In genomic region chr7:101362334-101363195, GRCh38 we compare ENCODE assay signal across 8 cellular contexts. TPM values are rescaled to one million over a fixed set of nuclear protein-coding genes. Genes with fewer than 3 reads are reported as not detected.
DNase-seq lines count a peak whose midpoint lies in the region; ATAC-seq and TF ChIP-seq lines count a peak whose summit lies in the region.

COL26A1 (plus strand) TSS chr7:101362875; CDS start chr7:101363033, 158 bp downstream.

- no peaks in the 10 kb centered on the region for H3K79me2 ChIP-seq in GM23248 (ENCODE audit: insufficient read depth)

- intact Hi-C loops in upper lobe of right lung (cut with DNase I), result no loop called here

- no peaks in the 10 kb centered on the region for H3K36me3 ChIP-seq in GM23248 (ENCODE audit: low read depth)
- H3K36me3 ChIP-seq in muscle layer of duodenum (ENCODE audit: control insufficient read depth in 1 of 2, insufficient read depth in 2 of 2, low read length in 2 of 2), result no peaks in the 10 kb centered on the region
- no peaks in the 10 kb centered on the region for H3K36me3 ChIP-seq in upper lobe of right lung

- 13 to 16% methylated on average over 72 to 74 of the region's 76 CpGs for WGBS in GM23248 (ENCODE audit: low coverage in 1 of 2, low lambda C conversion rate in 2 of 2, missing lambda C conversion rate in 2 of 2), 2 experiments

- H3K9ac ChIP-seq in GM23248, result no peak within 1 kb of the TSS

- H4K20me1 ChIP-seq in GM23248 (ENCODE audit: insufficient read depth), result no peaks in the 10 kb centered on the region

- in situ Hi-C loops in GM23248 (cut with MboI), result no loop called here

- peak within 1 kb of the TSS; percentile 78 for H2AFZ ChIP-seq in GM23248

- H3F3A ChIP-seq in GM23248 (ENCODE audit: insufficient read depth), result no peaks in the 10 kb centered on the region

- no peak for TF ChIP-seq CTCF in upper lobe of right lung (IDR thresholded peaks at IDR 0.05)

- H3K4me2 ChIP-seq in GM23248 (ENCODE audit: unreplicated experiment), result peak within 1 kb of the TSS; percentile 86

- H3K27ac ChIP-seq in GM23248 (no peak within 1 kb of the TSS), muscle layer of duodenum (ENCODE audit: low read length) (no peak within 1 kb of the TSS), upper lobe of right lung (no peak within 1 kb of the TSS)

- H3K27me3 ChIP-seq in GM23248 (replicated peaks; ENCODE audit: insufficient read depth) (peaks cover 37% of the 10 kb centered on the region; the same call in 1 of the 2 replicates), muscle layer of duodenum (ENCODE audit: low read depth, low read length) (peaks cover 7% of the 10 kb centered on the region), upper lobe of right lung (peaks cover 22% of the 10 kb centered on the region)

- H3K4me1 ChIP-seq in GM23248 (ENCODE audit: insufficient read depth) (no peaks in the 10 kb centered on the region), muscle layer of duodenum (ENCODE audit: control insufficient read depth in 1 of 2, insufficient read depth in 2 of 2, low read length in 2 of 2) (peaks cover 0 to 10% of the 10 kb centered on the region in 2 donors), upper lobe of right lung (peaks cover 7% of the 10 kb centered on the region)

- DNase-seq in GM23248 (peak; percentile 61), RPMI8226 (peak; percentile 45), epidermal melanocyte (ENCODE audit: insufficient read length, low spot score) (peak; percentile 34), upper lobe of right lung (peak; percentile 69), COR-L47 (lab: John Stamatoyannopoulos, UW) (no peak), kidney glomerular epithelial cell (lab: John Stamatoyannopoulos, UW) (no peak)

- no peaks in the 10 kb centered on the region for H3K9me2 ChIP-seq in GM23248 (ENCODE audit: insufficient read depth)

- peak within 1 kb of the TSS; percentile 59 for H3K4me3 ChIP-seq in GM23248
- peak within 1 kb of the TSS; percentile 44 to 76 for H3K4me3 ChIP-seq in muscle layer of duodenum (ENCODE audit: low read depth in 1 of 2, low read length in 2 of 2)
- peak within 1 kb of the TSS; percentile 50 for H3K4me3 ChIP-seq in upper lobe of right lung

- H3K9me3 ChIP-seq in GM23248 (ENCODE audit: low read depth) (no peaks in the 10 kb centered on the region), muscle layer of duodenum (ENCODE audit: control insufficient read depth in 1 of 2, low read length in 2 of 2) (no peaks in the 10 kb centered on the region), upper lobe of right lung (no peaks in the 10 kb centered on the region)

- peak; percentile 68 for ATAC-seq in upper lobe of right lung
- ATAC-seq in HG03045 (IDR thresholded peaks at IDR 0.05; ENCODE audit: unreplicated experiment), result no peak

RNA-seq across cellular contexts. Expression of gene COL26A1, which starts in this region (rescaled TPM):
- total RNA-seq in GM23248 (2014; rRNA removed; shearing (Covaris generic)), result 1.6 TPM in 1 of 2 replicates, not detected in the other
- not detected in 2 replicates for polyA plus RNA-seq in GM23248 (2016; fragmentation: Nextera tagmentation; extraction: Ambion mirVana)
- total RNA-seq in upper lobe of right lung, result 0.58 TPM

Comparison
In these comparisons a context has a peak if more than half of its experiments do, and no peak if none do; other contexts are left out.
1. Peak in DNase-seq, ATAC-seq and H3K4me3 ChIP-seq in upper lobe of right lung; RNA of the gene not detected or under 1 TPM.
2. DNase-seq: peak in GM23248 (single experiment), RPMI8226 (single experiment) and epidermal melanocyte (single experiment); none in COR-L47 (single experiment) and kidney glomerular epithelial cell (single experiment).
3. Peak in every context shown above with its lines, with median percentiles within 50 percentile points of each other: H3K4me3 ChIP-seq.